In genomic region chr1:74197255-74197654, GRCh38 we compare ENCODE assay signal across 8 cellular contexts. TPM values are rescaled to one million over a fixed set of nuclear protein-coding genes. Genes with fewer than 3 reads are reported as not detected.
DNase-seq lines count a peak whose midpoint lies in the region; ATAC-seq, FAIRE-seq and TF ChIP-seq lines count a peak whose summit lies in the region.

No MANE protein-coding gene starts in this region.

- intact Hi-C loops in Calu3 (cut with micrococcal nuclease; ENCODE audit: unreplicated experiment) = loop anchor here (10.0 kb wide), 1 partner anchor 268 kb away; no protein-coding TSS in a partner anchor

- H3K4me1 Mint-ChIP-seq in Calu3 (ENCODE audit: low read depth, unreplicated experiment) = no peaks in the 10 kb centered on the region

- H3K36me3 Mint-ChIP-seq in Calu3 (ENCODE audit: insufficient read depth, unreplicated experiment) = peaks cover 18% of the 10 kb centered on the region

- CTCF ChIA-PET in Calu3 (lab: Charles Lee) = no interaction called here

- peak; percentile 5 for FAIRE-seq in colon (lab: Jason Lieb, UNC)

- peak overlapping the region; percentile 88 for H3K27ac Mint-ChIP-seq in Calu3 (ENCODE audit: unreplicated experiment)

- TF ChIP-seq CTCF in Calu3 (IDR thresholded peaks at IDR 0.05; ENCODE audit: unreplicated experiment) (no peak), neutrophil (IDR thresholded peaks at IDR 0.05) (no peak)

- no peaks in the 10 kb centered on the region for H3K9me3 Mint-ChIP-seq in Calu3 (ENCODE audit: low read depth, unreplicated experiment)

- DNase-seq in Calu3 (no peak), NCI-H1417 treated with DMSO at 0.1 percent for 48 hours (lab: John Stamatoyannopoulos, UW) (no peak), T1000 (lab: John Stamatoyannopoulos, UW) (no peak)
- no peak for DNase-seq in Jurkat, Clone E6-1 (ENCODE audit: low read depth, low spot score)

- no peak overlapping the region for H3K27ac ChIP-seq in neutrophil

- no TSS peak for BruUV-seq in Calu3 (replicated peaks; lab: Mats Ljungman, UMichigan)

- peak overlapping the region; percentile 62 for H3K4me3 ChIP-seq in Jurkat, Clone E6-1 (ENCODE audit: low read length)
- peak overlapping the region; percentile 68 to 75 for H3K4me3 ChIP-seq in neutrophil (ENCODE audit: low read depth in 1 of 2, low read length in 1 of 2)

- peak overlapping the region; percentile 92 for H3K4me3 Mint-ChIP-seq in Calu3 (ENCODE audit: low read depth, unreplicated experiment)

- ATAC-seq in GM21381 (IDR thresholded peaks at IDR 0.05; ENCODE audit: unreplicated experiment) (no peak), HG03521 (IDR thresholded peaks at IDR 0.05; ENCODE audit: unreplicated experiment) (no peak)

- no peaks in the 10 kb centered on the region for H3K9me3 ChIP-seq in neutrophil

- no peaks in the 10 kb centered on the region for H3K27me3 Mint-ChIP-seq in Calu3 (ENCODE audit: unreplicated experiment)

- H3K27me3 ChIP-seq in neutrophil = peaks cover 12% of the 10 kb centered on the region

- peaks cover 13% of the 10 kb centered on the region for H3K36me3 ChIP-seq in neutrophil

- peaks cover 22 to 24% of the 10 kb centered on the region in 2 experiments for H3K4me1 ChIP-seq in neutrophil (ENCODE audit: control insufficient read depth in 1 of 2, insufficient read depth in 1 of 2, low read depth in 1 of 2, low read length in 1 of 2)

RNA-seq across cellular contexts. Expression of gene LRRIQ3, which starts 0.7 kb away (rescaled TPM):
- total RNA-seq in Calu3 (2022) = 0.52 and 0.66 TPM in 2 replicates
- 3.6 TPM for polyA plus RNA-seq in Jurkat, Clone E6-1 (2012; ENCODE audit: insufficient read depth, insufficient read length)

RNA-seq across cellular contexts. Expression of gene FPGT, which starts 0.8 kb away (rescaled TPM):
- total RNA-seq in Calu3 (2022) = 16.1 and 19.1 TPM in 2 replicates
- 9.4 TPM for polyA plus RNA-seq in Jurkat, Clone E6-1 (2012; ENCODE audit: insufficient read depth, insufficient read length)

RNA-seq across cellular contexts. Expression of gene TNNI3K, which starts 37.9 kb away (rescaled TPM):
- total RNA-seq in Calu3 (2022) = not detected in 2 replicates
- polyA plus RNA-seq in Jurkat, Clone E6-1 (2012; ENCODE audit: insufficient read depth, insufficient read length) = not detected
